ENCODE assay signal across 24 cellular contexts in genomic region chr12:39763071-39763893, GRCh38.
"Had no signal": no experiment of that assay in that cellular context is flagged by ENCODE, and none has a peak within 500 bp of the region (broad histone marks: within the 10 kb centered on the region; RNA-seq: fewer than 3 reads in every experiment).

No MANE protein-coding gene starts in this region.

- H3K27me3 Mint-ChIP-seq: activated naive CD8-positive, alpha-beta T cell treated with anti-CD3 and anti-CD28 coated beads for 36 hours; natural killer cell treated with Interleukin-12 subunit alpha and Interleukin-12 subunit beta and Interleukin-15 and Interleukin-18, amount 100 ng/mL, for 72 hours had no signal

- H3K27me3 ChIP-seq: heart right ventricle, ovary, upper lobe of left lung had no signal

- ATAC-seq: activated T-cell treated with anti-CD3 and anti-CD28 coated beads, Interleukin-2, amount 50 U/mL, for 4 hours; heart right ventricle; natural killer cell treated with Interleukin-12 subunit alpha and Interleukin-12 subunit beta and Interleukin-15 and Interleukin-18, amount 100 ng/mL, for 72 hours; right cardiac atrium had no signal

- H3K4me1 Mint-ChIP-seq: activated naive CD8-positive, alpha-beta T cell treated with anti-CD3 and anti-CD28 coated beads for 36 hours; immature natural killer cell had no signal

- H3K4me3 Mint-ChIP-seq: activated naive CD8-positive, alpha-beta T cell treated with anti-CD3 and anti-CD28 coated beads for 36 hours; activated T-cell treated with anti-CD3 and anti-CD28 coated beads, Interleukin-2, amount 50 U/mL, for 4 hours; endodermal cell; immature natural killer cell; natural killer cell treated with Interleukin-12 subunit alpha and Interleukin-12 subunit beta and Interleukin-15 and Interleukin-18, amount 100 ng/mL, for 72 hours had no signal

- H3K4me1 ChIP-seq: left ventricle myocardium inferior, upper lobe of left lung had no signal

- H3K36me3 ChIP-seq: ovary, thoracic aorta had no signal

- DNase-seq: activated CD4-positive, alpha-beta T cell treated with anti-CD3 and anti-CD28 coated beads for 4 hours; activated CD4-positive, alpha-beta T cell treated with anti-CD3 and anti-CD28 coated beads, Interleukin-2, amount 50 U/mL, for 48 hours; activated CD4-positive, CD25-positive, alpha-beta regulatory T cell; activated CD8-positive, alpha-beta memory T cell treated with anti-CD3 and anti-CD28 coated beads, Interleukin-2, amount 50 U/mL, for 48 hours; activated naive CD4-positive, alpha-beta T cell treated with Interleukin-2 at 50 U/mL for 16 hours; activated naive CD8-positive, alpha-beta T cell treated with anti-CD3 and anti-CD28 coated beads for 36 hours; activated T-cell treated with anti-CD3 and anti-CD28 coated beads, Interleukin-2, amount 50 U/mL, for 4 hours; amniotic stem cell; cerebellar nuclear complex; cortex of kidney; heart right ventricle; immature natural killer cell; left ventricle myocardium inferior; mammary epithelial cell; ovary; right cardiac atrium; stimulated activated CD4-positive, alpha-beta T cell treated with anti-CD3 and anti-CD28 coated beads, Interleukin-4, amount 100 ng/mL, for 24 hours; stimulated activated naive CD4-positive, alpha-beta T cell treated with Interleukin-2 at 50 U/mL for 16 hours; T-helper 9 cell; upper lobe of left lung had no signal

- H3K27ac Mint-ChIP-seq: activated naive CD8-positive, alpha-beta T cell treated with anti-CD3 and anti-CD28 coated beads for 36 hours; immature natural killer cell; natural killer cell treated with Interleukin-12 subunit alpha and Interleukin-12 subunit beta and Interleukin-15 and Interleukin-18, amount 100 ng/mL, for 72 hours had no signal

- H3K9me3 Mint-ChIP-seq: activated naive CD8-positive, alpha-beta T cell treated with anti-CD3 and anti-CD28 coated beads for 36 hours; activated T-cell treated with anti-CD3 and anti-CD28 coated beads, Interleukin-2, amount 50 U/mL, for 4 hours; immature natural killer cell; natural killer cell treated with Interleukin-12 subunit alpha and Interleukin-12 subunit beta and Interleukin-15 and Interleukin-18, amount 100 ng/mL, for 72 hours had no signal

- H3K36me3 Mint-ChIP-seq: activated naive CD8-positive, alpha-beta T cell treated with anti-CD3 and anti-CD28 coated beads for 36 hours; natural killer cell treated with Interleukin-12 subunit alpha and Interleukin-12 subunit beta and Interleukin-15 and Interleukin-18, amount 100 ng/mL, for 72 hours had no signal

- H3K9me3 ChIP-seq: ovary, thoracic aorta, upper lobe of left lung had no signal

- H3K4me3 ChIP-seq: heart right ventricle, left ventricle myocardium inferior, ovary, thoracic aorta, upper lobe of left lung had no signal

- H3K27ac ChIP-seq: epithelial cell of prostate, heart right ventricle, left ventricle myocardium inferior, ovary, thoracic aorta, upper lobe of left lung had no signal
